Comparison of ENCODE assay signal across 23 cellular contexts in the genomic region with DNA sequence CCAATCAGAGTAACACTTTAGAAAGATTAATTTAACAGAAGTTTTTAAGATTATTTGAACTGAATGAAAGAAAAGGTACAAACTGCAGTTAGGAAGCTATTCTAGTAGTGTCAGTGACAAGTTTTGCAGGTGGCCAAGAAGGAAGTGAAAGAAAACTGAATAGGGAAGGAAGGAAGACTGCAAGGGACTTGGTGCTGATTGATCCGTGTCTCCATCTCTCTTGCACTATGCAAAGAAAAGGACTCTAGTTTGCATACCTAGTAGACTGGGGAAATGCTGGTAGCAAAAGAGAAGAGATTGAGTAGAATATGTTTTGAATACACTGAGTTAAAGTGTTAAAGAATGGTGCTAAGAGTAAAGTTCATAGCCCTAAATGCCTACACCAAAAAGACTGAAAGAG. TPM values are rescaled to one million over a fixed set of nuclear protein-coding genes. Genes with fewer than 3 reads are reported as not detected.
DNase-seq lines count a peak whose midpoint lies in the region; ATAC-seq and TF ChIP-seq lines count a peak whose summit lies in the region.
"Had no signal": no experiment of that assay in that cellular context is flagged by ENCODE, and none has a peak within 500 bp of the region (broad histone marks: within the 10 kb centered on the region; RNA-seq: fewer than 3 reads in every experiment).

No MANE protein-coding gene starts in this region.

- ATAC-seq in GM19328 (IDR thresholded peaks at IDR 0.05; ENCODE audit: unreplicated experiment) = peak; percentile 80
- ATAC-seq in HG03159 (IDR thresholded peaks at IDR 0.05; ENCODE audit: unreplicated experiment) = peak; percentile 75

- no peaks in the 10 kb centered on the region for H3K27me3 ChIP-seq in OCI-LY3 (ENCODE audit: low read depth, low read length)
- H3K27me3 ChIP-seq: BE2C had no signal

- no peak overlapping the region for H3K27ac Mint-ChIP-seq in immature natural killer cell
- H3K27ac Mint-ChIP-seq: activated T-helper 1 cell treated with anti-CD3 and anti-CD28 coated beads, Interleukin-12 subunit alpha, Interleukin-12 subunit beta, Interleukin-2, Interleukin-4 antibody, amounts not matched to agents 30 ng/mL and 10 ng/mL and 1 ng/mL, durations not matched to agents 14 hours and 24 hours and 36 hours; T-helper 1 cell treated with Interleukin-12 subunit alpha and Interleukin-12 subunit beta and Interleukin-4 antibody, amounts not matched to agents 30 μg/mL and 1 μg/mL, for 36 hours had no signal

- H3K4me3 Mint-ChIP-seq in immature natural killer cell = no peak overlapping the region
- H3K4me3 Mint-ChIP-seq: activated T-helper 1 cell treated with anti-CD3 and anti-CD28 coated beads, Interleukin-12 subunit alpha, Interleukin-12 subunit beta, Interleukin-2, Interleukin-4 antibody, amounts not matched to agents 30 ng/mL and 10 ng/mL and 1 ng/mL, durations not matched to agents 14 hours and 24 hours and 36 hours; T-helper 1 cell treated with Interleukin-12 subunit alpha and Interleukin-12 subunit beta and Interleukin-4 antibody, amounts not matched to agents 30 μg/mL and 1 μg/mL, for 36 hours had no signal

- H3K79me2 ChIP-seq in OCI-LY3 (ENCODE audit: low read length) = no peaks in the 10 kb centered on the region

- H3K4me1 ChIP-seq in OCI-LY3 (ENCODE audit: low read length) = peaks cover 23% of the 10 kb centered on the region
- H3K4me1 ChIP-seq: BE2C had no signal

- peaks cover 5% of the 10 kb centered on the region; the same call in 1 of the 2 replicates for H3K9me3 ChIP-seq in OCI-LY3 (ENCODE audit: insufficient read depth, low read length)
- H3K9me3 ChIP-seq: BE2C had no signal

- peaks cover 0 to 4% (median 0%) of the 10 kb centered on the region in 3 donors for H3K36me3 Mint-ChIP-seq in immature natural killer cell

- peaks cover 1 to 9% (median 3%) of the 10 kb centered on the region in 3 donors for H3K27me3 Mint-ChIP-seq in immature natural killer cell (ENCODE audit: low read depth in 3 of 3)

- peak overlapping the region; percentile 42 for H3K4me2 ChIP-seq in OCI-LY3 (ENCODE audit: low read length)
- H3K4me2 ChIP-seq: KMS-11 had no signal

- no peaks in the 10 kb centered on the region for H4K20me1 ChIP-seq in OCI-LY3 (ENCODE audit: insufficient read depth, low read length)

- no peak for TF ChIP-seq CTCF in OCI-LY3 (IDR thresholded peaks at IDR 0.05; ENCODE audit: low read depth, low read length)

- H3K9me3 Mint-ChIP-seq in immature natural killer cell = peaks cover 0 to 8% (median 6%) of the 10 kb centered on the region in 6 donors
- H3K9me3 Mint-ChIP-seq: T-helper 1 cell treated with Interleukin-12 subunit alpha and Interleukin-12 subunit beta and Interleukin-4 antibody, amounts not matched to agents 30 μg/mL and 1 μg/mL, for 36 hours had no signal

- no peak overlapping the region for H2AFZ ChIP-seq in OCI-LY3 (ENCODE audit: low read depth, low read length)

- H3K36me3 ChIP-seq in OCI-LY3 (replicated peaks; ENCODE audit: low read depth, low read length) = peaks cover 3% of the 10 kb centered on the region
- H3K36me3 ChIP-seq: BE2C had no signal

- H3K9ac ChIP-seq in OCI-LY3 (ENCODE audit: low read length) = no peak overlapping the region
- H3K9ac ChIP-seq: KMS-11 had no signal

- H3K4me3 ChIP-seq in OCI-LY3 (ENCODE audit: low read length) = peak overlapping the region; percentile 16; the same call in 1 of the 2 replicates
- H3K4me3 ChIP-seq: skin epidermis had no signal

- H3K4me1 Mint-ChIP-seq in immature natural killer cell = no peaks in the 10 kb centered on the region

- DNase-seq in HuH-7.5 (ENCODE audit: low spot score) (no peak), H4 (ENCODE audit: low spot score) (no peak), immature natural killer cell (no peak), DMS79 (lab: John Stamatoyannopoulos, UW) (no peak)
- DNase-seq: activated CD4-positive, CD25-positive, alpha-beta regulatory T cell; activated CD8-positive, alpha-beta memory T cell treated with anti-CD3 and anti-CD28 coated beads for 24 hours; BE2C; erythroblast; GF-D8; NCI-H1417 treated with DMSO at 0.1 percent for 48 hours; posterior cingulate gyrus; stimulated activated CD4-positive, alpha-beta T cell treated with anti-CD3 and anti-CD28 coated beads, Interleukin-4, amount 100 ng/mL, for 24 hours had no signal

- H3K27ac ChIP-seq in OCI-LY3 (ENCODE audit: low read length) = peak overlapping the region; percentile 62
- H3K27ac ChIP-seq: KMS-11, skin epidermis had no signal

RNA-seq across cellular contexts. Expression of a gene that starts 33.0 kb away (rescaled TPM):
- not detected in 2 replicates for total RNA-seq in H4 (2014; rRNA removed; shearing (Covaris generic))
- not detected for polyA plus RNA-seq in immature natural killer cell
- total RNA-seq: activated T-helper 1 cell treated with anti-CD3 and anti-CD28 coated beads, Interleukin-12 subunit alpha, Interleukin-12 subunit beta, Interleukin-2, Interleukin-4 antibody, amounts not matched to agents 30 ng/mL and 10 ng/mL and 1 ng/mL, durations not matched to agents 14 hours and 24 hours and 36 hours; bronchial epithelial cell; dermis microvascular lymphatic vessel endothelial cell; liver had no signal
- polyA plus RNA-seq: liver had no signal

RNA-seq across cellular contexts. Expression of a gene that starts 46.8 kb away (rescaled TPM):
- not detected in 2 replicates for total RNA-seq in H4 (2014; rRNA removed; shearing (Covaris generic))
- polyA plus RNA-seq in immature natural killer cell = not detected
- total RNA-seq: activated T-helper 1 cell treated with anti-CD3 and anti-CD28 coated beads, Interleukin-12 subunit alpha, Interleukin-12 subunit beta, Interleukin-2, Interleukin-4 antibody, amounts not matched to agents 30 ng/mL and 10 ng/mL and 1 ng/mL, durations not matched to agents 14 hours and 24 hours and 36 hours; bronchial epithelial cell; dermis microvascular lymphatic vessel endothelial cell; liver had no signal
- polyA plus RNA-seq: liver had no signal

RNA-seq across cellular contexts. Expression of a gene that starts 58.2 kb away (rescaled TPM):
- total RNA-seq in H4 (2014; rRNA removed; shearing (Covaris generic)) = not detected in 2 replicates
- not detected for polyA plus RNA-seq in immature natural killer cell
- total RNA-seq: activated T-helper 1 cell treated with anti-CD3 and anti-CD28 coated beads, Interleukin-12 subunit alpha, Interleukin-12 subunit beta, Interleukin-2, Interleukin-4 antibody, amounts not matched to agents 30 ng/mL and 10 ng/mL and 1 ng/mL, durations not matched to agents 14 hours and 24 hours and 36 hours; bronchial epithelial cell; dermis microvascular lymphatic vessel endothelial cell had no signal
- polyA plus RNA-seq: liver, thymus had no signal
